In genomic region chrX:37497126-37497525, GRCh38 we compare ENCODE assay signal across 7 cellular contexts.
DNase-seq lines count a peak whose midpoint lies in the region; ATAC-seq, FAIRE-seq and TF ChIP-seq lines count a peak whose summit lies in the region.
"Not testable (repeated sequence)": the region's sequence is repeated elsewhere in the genome, so short reads cannot be mapped to it uniquely, and the experiment has no call there.

No MANE protein-coding gene starts in this region.

- H3K4me1 ChIP-seq in A549; K562 (replicated peaks in 1 of 2; ENCODE audit: control insufficient read depth in 2 of 2, insufficient read depth in 2 of 2, low read length in 2 of 2); gastrocnemius medialis: not testable (repeated sequence)

- not testable (repeated sequence) for TF ChIP-seq RAD21 in A549 (conservative IDR thresholded peaks at IDR 0.05 in 1 of 2, IDR thresholded peaks at IDR 0.05 in 1 of 2); K562 (CRISPR knock-in tag; conservative IDR thresholded peaks at IDR 0.05 in 1 of 2, IDR thresholded peaks at IDR 0.05 in 1 of 2)

- H3K27me3 ChIP-seq in K562 (ENCODE audit: control insufficient read depth in 2 of 2, insufficient read depth in 2 of 2, low read length in 2 of 2); gastrocnemius medialis: not testable (repeated sequence)

- TF ChIP-seq POLR2A in A549 (IDR thresholded peaks at IDR 0.05; ENCODE audit: low read length); K562 (conservative IDR thresholded peaks at IDR 0.05); gastrocnemius medialis (IDR thresholded peaks at IDR 0.05): not testable (repeated sequence)

- H4K20me1 ChIP-seq in K562 (replicated peaks; ENCODE audit: control insufficient read depth, insufficient read depth, low read length) = not testable (repeated sequence)

- H3K4me2 ChIP-seq in A549; K562 (ENCODE audit: insufficient read depth, low read length): not testable (repeated sequence)

- not testable (repeated sequence) for TF ChIP-seq EP300 in A549 (IDR thresholded peaks at IDR 0.05); K562 (IDR thresholded peaks at IDR 0.05; ENCODE audit: low read length)

- not testable (repeated sequence) for H3K9me1 ChIP-seq in K562 (ENCODE audit: control insufficient read depth, insufficient read depth, low read length)

- H3K9me3 ChIP-seq in A549; K562 (replicated peaks; ENCODE audit: control insufficient read depth, insufficient read depth, low read depth, low read length); gastrocnemius medialis: not testable (repeated sequence)

- in situ Hi-C loops in K562 (cut with MboI); gastrocnemius medialis (cut with MboI; ENCODE audit: low sequenced_read_pairs in 4 of 4): not testable (repeated sequence)

- H3K4me3 ChIP-seq in A549, K562, gastrocnemius medialis: not testable (repeated sequence)

- not testable (repeated sequence) for H3K36me3 ChIP-seq in K562 (ENCODE audit: control insufficient read depth, insufficient read depth, low read length); gastrocnemius medialis

- FAIRE-seq in A549 (lab: Jason Lieb, UNC) (peak; percentile 99), GM18507 (lab: Jason Lieb, UNC) (peak; percentile 42), K562 (lab: Jason Lieb, UNC) (peak; percentile 23), islet of Langerhans (lab: Jason Lieb, UNC) (peak; percentile 91)

- H3K27ac ChIP-seq in A549; K562 (ENCODE audit: extremely low read depth, low read depth, low read length); gastrocnemius medialis: not testable (repeated sequence)

- POLR2A ChIA-PET in A549 (lab: Yijun Ruan, JAX); K562 (lab: Yijun Ruan, JAX): not testable (repeated sequence)

- CTCF ChIA-PET in A549 (lab: Yijun Ruan, JAX); K562 (lab: Yijun Ruan, JAX; ENCODE audit: low intra/inter-chr PET ratio): not testable (repeated sequence)

- not testable (repeated sequence) for H3K9ac ChIP-seq in K562 (ENCODE audit: insufficient read depth in 1 of 2, low read depth in 2 of 2, low read length in 2 of 2)

- BruUV-seq in K562 (replicated peaks; lab: Mats Ljungman, UMichigan) = not testable (repeated sequence)

- not testable (repeated sequence) for TF ChIP-seq CTCF in A549 (IDR thresholded peaks at IDR 0.05); K562 (IDR thresholded peaks at IDR 0.05 in 2 of 3, conservative IDR thresholded peaks at IDR 0.05 in 1 of 3; ENCODE audit: insufficient read depth in 2 of 3, low read depth in 1 of 3, low read length in 3 of 3); gastrocnemius medialis (IDR thresholded peaks at IDR 0.05 in 4 of 5, conservative IDR thresholded peaks at IDR 0.05 in 1 of 5)

- intact Hi-C loops in K562 (cut with micrococcal nuclease); gastrocnemius medialis (cut with DNase I; ENCODE audit: low total_unique reads): not testable (repeated sequence)

- 15% methylated on average over 1 of the region's 1 CpG for WGBS in A549 (ENCODE audit: missing lambda C conversion rate)
- no CpG with 5 or more reads among the region's 1 CpG for WGBS in K562 (ENCODE audit: insufficient coverage, low coverage, missing lambda C conversion rate)

- not testable (repeated sequence) for H3K79me2 ChIP-seq in K562 (ENCODE audit: control insufficient read depth, insufficient read depth, low read length)

- not testable (repeated sequence) for H2AFZ ChIP-seq in K562 (ENCODE audit: low read depth, low read length)

- ATAC-seq in A549, K562: not testable (repeated sequence)
- ATAC-seq in gastrocnemius medialis = peak; percentile 87 to 89

- DNase-seq in A549 (ENCODE audit: low read depth in 1 of 2, low spot score in 1 of 2); GM18507 (ENCODE audit: extremely low spot score, insufficient read length, low read depth); K562 (ENCODE audit: extremely low read depth in 1 of 4, low spot score in 3 of 4); gastrocnemius medialis: not testable (repeated sequence)
- DNase-seq in MV-4-11 (lab: John Stamatoyannopoulos, UW) = peak; percentile 7
- peak; percentile 47 for DNase-seq in myocyte (ENCODE audit: low read depth)
